In the genomic region with DNA sequence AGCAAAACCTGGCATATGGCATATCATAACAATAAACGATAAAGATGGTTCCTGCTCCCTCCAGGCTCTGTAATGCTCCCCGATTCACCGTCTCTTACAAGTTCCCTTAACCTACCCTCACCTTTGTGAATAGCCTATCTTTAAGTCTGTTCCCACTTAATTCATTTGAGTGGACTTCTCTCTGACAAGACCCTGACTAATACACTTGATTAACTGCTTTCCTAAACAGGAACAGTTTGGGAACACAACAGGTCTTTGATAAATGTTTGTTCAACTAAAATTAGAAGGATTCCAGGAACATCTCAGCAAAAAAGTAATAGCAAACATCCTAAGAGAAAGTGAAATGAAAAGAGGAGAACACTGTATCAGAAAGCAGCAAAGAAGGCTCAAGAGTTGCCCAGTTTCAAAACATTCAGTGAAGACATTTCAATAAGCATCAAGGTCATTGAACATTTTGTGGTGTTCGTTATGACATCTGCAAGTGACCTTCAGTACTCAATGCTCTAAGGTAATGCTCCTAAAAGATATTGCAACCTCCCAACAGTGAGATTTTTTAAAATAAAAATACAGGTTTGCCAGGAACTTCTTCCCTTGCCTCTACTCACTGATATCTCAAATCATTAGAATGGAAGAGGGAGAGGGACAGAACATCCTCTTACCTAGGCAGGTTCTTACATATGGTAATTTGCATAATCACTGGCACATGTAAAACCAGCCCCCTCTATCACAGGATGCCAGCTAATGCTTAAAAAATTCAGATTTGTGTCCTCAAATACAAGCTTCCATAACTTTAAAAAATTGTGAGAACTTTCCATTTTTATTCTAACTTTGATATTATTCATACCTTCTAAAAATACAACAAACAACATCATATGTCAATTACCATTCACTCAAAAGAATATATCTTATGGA, we compare ENCODE assay signal across 16 cellular contexts. TPM values are rescaled to one million over a fixed set of nuclear protein-coding genes. Genes with fewer than 3 reads are reported as not detected.
DNase-seq lines count a peak whose midpoint lies in the region; ATAC-seq, FAIRE-seq and TF ChIP-seq lines count a peak whose summit lies in the region.
"Had no signal": no experiment of that assay in that cellular context is flagged by ENCODE, and none has a peak within 500 bp of the region (broad histone marks: within the 10 kb centered on the region; RNA-seq: fewer than 3 reads in every experiment).

No MANE protein-coding gene starts in this region.

- peaks cover 32% of the 10 kb centered on the region for H3F3A ChIP-seq in GM23248 (ENCODE audit: insufficient read depth)

- H3K4me1 ChIP-seq in GM23248 (ENCODE audit: insufficient read depth) = peaks cover 54% of the 10 kb centered on the region

- no peaks in the 10 kb centered on the region for H3K79me2 ChIP-seq in GM23248 (ENCODE audit: insufficient read depth)

- peak overlapping the region; percentile 79 for H3K27ac Mint-ChIP-seq in osteocyte (ENCODE audit: unreplicated experiment)
- H3K27ac Mint-ChIP-seq: activated B cell treated with CpG ODN at 0.5 μM for 24 hours, endodermal cell had no signal

- WGBS in GM23248 (ENCODE audit: low coverage in 1 of 2, low lambda C conversion rate in 2 of 2, missing lambda C conversion rate in 2 of 2), 2 experiments = 59 to 62% methylated on average over 4 of the region's 4 CpGs

- no peaks in the 10 kb centered on the region for H3K27me3 ChIP-seq in GM23248 (replicated peaks; ENCODE audit: insufficient read depth)
- H3K27me3 ChIP-seq: ascending aorta had no signal

- H3K27me3 Mint-ChIP-seq in osteocyte (ENCODE audit: unreplicated experiment) = no peaks in the 10 kb centered on the region
- H3K27me3 Mint-ChIP-seq: activated B cell treated with CpG ODN at 0.5 μM for 24 hours; CD4-positive, alpha-beta memory T cell had no signal

- in situ Hi-C loops in GM23248 (cut with MboI) = no loop called here

- H3K4me2 ChIP-seq in GM23248 (ENCODE audit: unreplicated experiment) = peak overlapping the region; percentile 78

- H3K9me3 Mint-ChIP-seq in osteocyte (ENCODE audit: unreplicated experiment) = no peaks in the 10 kb centered on the region
- H3K9me3 Mint-ChIP-seq: activated B cell treated with CpG ODN at 0.5 μM for 24 hours; CD4-positive, alpha-beta memory T cell; endodermal cell had no signal

- no peak for ATAC-seq in GM21381 (IDR thresholded peaks at IDR 0.05; ENCODE audit: unreplicated experiment)

- TF ChIP-seq CTCF in epithelial cell of esophagus (IDR thresholded peaks at IDR 0.05; ENCODE audit: insufficient read depth, low read depth, low read length, missing control alignments) (no peak), osteocyte (IDR thresholded peaks at IDR 0.05) (no peak)

- H3K4me1 Mint-ChIP-seq in osteocyte (ENCODE audit: unreplicated experiment) = peaks cover 41% of the 10 kb centered on the region

- H3K36me3 Mint-ChIP-seq in osteocyte (ENCODE audit: unreplicated experiment) = no peaks in the 10 kb centered on the region
- H3K36me3 Mint-ChIP-seq: CD4-positive, alpha-beta memory T cell had no signal

- H3K27ac ChIP-seq in GM23248 = peak overlapping the region; percentile 91

- peak overlapping the region; percentile 44 for H3K4me3 ChIP-seq in GM23248
- no peak overlapping the region for H3K4me3 ChIP-seq in epithelial cell of esophagus (ENCODE audit: low read length)
- H3K4me3 ChIP-seq: ascending aorta, psoas muscle had no signal

- no peaks in the 10 kb centered on the region for H4K20me1 ChIP-seq in GM23248 (ENCODE audit: insufficient read depth)

- no peaks in the 10 kb centered on the region for H3K9me3 ChIP-seq in GM23248 (ENCODE audit: low read depth)
- H3K9me3 ChIP-seq: ascending aorta, psoas muscle had no signal

- FAIRE-seq in RCC 7860 (lab: Jason Lieb, UNC) = no peak

- DNase-seq in GM23248 (peak; percentile 67), RCC 7860 (ENCODE audit: low spot score) (peak; percentile 29), epithelial cell of esophagus (ENCODE audit: low read depth) (peak; percentile 23), osteocyte (ENCODE audit: extremely low spot score, unreplicated experiment) (no peak), NCI-H2029 treated with DMSO at 0.1 percent for 48 hours (lab: John Stamatoyannopoulos, UW) (no peak), hypothalamus (lab: John Stamatoyannopoulos, UW) (no peak)
- no peak for DNase-seq in activated CD4-positive, alpha-beta T cell treated with anti-CD3 and anti-CD28 coated beads, Interleukin-2, amount 50 U/mL, for 1 hour
- DNase-seq: activated B cell treated with CpG ODN at 0.5 μM for 24 hours; CD4-positive, alpha-beta memory T cell; endodermal cell; midbrain; NCI-H1092 treated with DMSO at 0.1 percent for 48 hours; NCI-H510A had no signal

- no peak overlapping the region for H3K4me3 Mint-ChIP-seq in osteocyte (ENCODE audit: unreplicated experiment)
- H3K4me3 Mint-ChIP-seq: activated B cell treated with CpG ODN at 0.5 μM for 24 hours; CD4-positive, alpha-beta memory T cell; endodermal cell had no signal

- no peaks in the 10 kb centered on the region for H3K36me3 ChIP-seq in GM23248 (ENCODE audit: low read depth)
- H3K36me3 ChIP-seq: ascending aorta had no signal

- peak overlapping the region; percentile 40 for H2AFZ ChIP-seq in GM23248

- H3K9ac ChIP-seq in GM23248 = peak overlapping the region; percentile 67

- H3K9me2 ChIP-seq in GM23248 (ENCODE audit: insufficient read depth) = no peaks in the 10 kb centered on the region

RNA-seq across cellular contexts. Expression of a gene that starts 11.4 kb away (rescaled TPM):
- 43.3 and 47.3 TPM in 2 replicates for total RNA-seq in GM23248 (2014; rRNA removed; shearing (Covaris generic))
- 20.1 and 20.3 TPM in 2 replicates for polyA plus RNA-seq in GM23248 (2016; fragmentation: Nextera tagmentation; extraction: Ambion mirVana)
- total RNA-seq in osteocyte = 18.8 and 20.8 TPM in 2 replicates

Comparison
In these comparisons a context has a peak if more than half of its experiments do, and no peak if none do; other contexts are left out.
1. DNase-seq: peak in GM23248 (single experiment), RCC 7860 (single experiment) and epithelial cell of esophagus (single experiment); none in osteocyte (single experiment), NCI-H2029 treated with DMSO at 0.1 percent for 48 hours (single experiment), hypothalamus (0 of 51) and activated CD4-positive, alpha-beta T cell treated with anti-CD3 and anti-CD28 coated beads, Interleukin-2, amount 50 U/mL, for 1 hour (single experiment).